In genomic region chr7:71050492-71050891, GRCh38 we compare ENCODE assay signal across 1 cellular context.
TF ChIP-seq lines count a peak whose summit lies in the region.

No MANE protein-coding gene starts in this region.

TF ChIP-seq in HEK293, 187 proteins besides CTCF, POLR2A, EP300 and RAD21 (continued from another document):
- no peak for TF ChIP-seq ZNF280D (tag by site-specific recombination; IDR thresholded peaks at IDR 0.05)
- TF ChIP-seq ZNF423 (tag by site-specific recombination; IDR thresholded peaks at IDR 0.05) = no peak
- no peak for TF ChIP-seq ZBTB11 (tag by site-specific recombination; conservative IDR thresholded peaks at IDR 0.05; ENCODE audit: low read depth)
- peak; percentile 90 for TF ChIP-seq ZNF791 (tag by site-specific recombination; IDR thresholded peaks at IDR 0.05)
- no peak for TF ChIP-seq ZNF19 (tag by site-specific recombination; IDR thresholded peaks at IDR 0.05; ENCODE audit: low read depth)
- peak; percentile 95 for TF ChIP-seq SETDB1 (IDR thresholded peaks at IDR 0.05; ENCODE audit: insufficient read length, low read length)
- no peak for TF ChIP-seq ZNF560 (tag by site-specific recombination; IDR thresholded peaks at IDR 0.05; ENCODE audit: borderline replicate concordance)
- no peak for TF ChIP-seq BCL11A (tag by site-specific recombination; IDR thresholded peaks at IDR 0.05; ENCODE audit: low read depth)
- no peak for TF ChIP-seq ZNF473 (tag by site-specific recombination; IDR thresholded peaks at IDR 0.05)
